In genomic region chr19:19488875-19489690, GRCh38 we compare ENCODE assay signal across 8 cellular contexts. TPM values are rescaled to one million over a fixed set of nuclear protein-coding genes. Genes with fewer than 3 reads are reported as not detected.
DNase-seq lines count a peak whose midpoint lies in the region; ATAC-seq and TF ChIP-seq lines count a peak whose summit lies in the region.

No MANE protein-coding gene starts in this region.

- H3K27ac Mint-ChIP-seq in activated naive CD4-positive, alpha-beta T cell treated with anti-CD3 and anti-CD28 coated beads for 36 hours = peak overlapping the region; percentile 96

- TF ChIP-seq POLR2A in suprapubic skin (IDR thresholded peaks at IDR 0.05) = no peak

- TF ChIP-seq CTCF in omental fat pad (IDR thresholded peaks at IDR 0.05) (no peak), suprapubic skin (IDR thresholded peaks at IDR 0.05) (no peak)

- peaks cover 4% of the 10 kb centered on the region for H3K36me3 Mint-ChIP-seq in activated naive CD4-positive, alpha-beta T cell treated with anti-CD3 and anti-CD28 coated beads for 36 hours (ENCODE audit: low read depth)

- CTCF ChIA-PET in activated naive CD4-positive, alpha-beta T cell treated with anti-CD3 and anti-CD28 coated beads for 36 hours (lab: Charles Lee) = interaction anchor here (0.8 to 6.6 kb wide), 15 partner anchors 9 to 124 kb away, joined by 3 to 162 read pairs (median 6); partner anchors contain the start of gene GATAD2A

- peaks cover 27% of the 10 kb centered on the region for H3K36me3 ChIP-seq in suprapubic skin

- H3K4me3 Mint-ChIP-seq in activated naive CD4-positive, alpha-beta T cell treated with anti-CD3 and anti-CD28 coated beads for 36 hours = peak overlapping the region; percentile 46

- in situ Hi-C loops in SK-MEL-5 (cut with HindIII; ENCODE audit: low pct_unique_long_range_greater_than_20kb, low sequenced_read_pairs) = no loop called here

- peak; percentile 93 for DNase-seq in AG20443 (ENCODE audit: low spot score)
- peak; percentile 79 for DNase-seq in HPDE6-E6E7 (ENCODE audit: extremely low spot score)
- peak; percentile 82 for DNase-seq in SK-MEL-5 (ENCODE audit: low read depth, low spot score)
- DNase-seq in activated naive CD4-positive, alpha-beta T cell treated with anti-CD3 and anti-CD28 coated beads for 36 hours = peak; percentile 97
- DNase-seq in germinal center (ENCODE audit: low spot score) = peak; percentile 70
- peak; percentile 55 for DNase-seq in omental fat pad (ENCODE audit: low spot score)
- DNase-seq in suprapubic skin (ENCODE audit: low spot score in 2 of 2) = peak; percentile 88 to 90

- H3K9me3 ChIP-seq in suprapubic skin = no peaks in the 10 kb centered on the region

- no peaks in the 10 kb centered on the region for H3K27me3 Mint-ChIP-seq in activated naive CD4-positive, alpha-beta T cell treated with anti-CD3 and anti-CD28 coated beads for 36 hours (ENCODE audit: low read depth)

- intact Hi-C loops in activated naive CD4-positive, alpha-beta T cell treated with anti-CD3 and anti-CD28 coated beads for 36 hours (cut with micrococcal nuclease) = loop anchor here (1.0 kb wide), 7 partner anchors 27 to 426 kb away; partner anchors contain the start of genes BORCS8, GATAD2A, MAU2 and NDUFA13

- peak overlapping the region; percentile 27 for H3K4me3 ChIP-seq in suprapubic skin

- peaks cover 53% of the 10 kb centered on the region for H3K4me1 Mint-ChIP-seq in activated naive CD4-positive, alpha-beta T cell treated with anti-CD3 and anti-CD28 coated beads for 36 hours (ENCODE audit: low read depth)

- peak overlapping the region; percentile 84 for H3K27ac ChIP-seq in suprapubic skin

- H3K9me3 Mint-ChIP-seq in activated naive CD4-positive, alpha-beta T cell treated with anti-CD3 and anti-CD28 coated beads for 36 hours = no peaks in the 10 kb centered on the region

- WGBS in suprapubic skin = 12% methylated on average over 14 of the region's 14 CpGs

- H3K27me3 ChIP-seq in suprapubic skin = no peaks in the 10 kb centered on the region

- TF ChIP-seq EP300 in suprapubic skin (IDR thresholded peaks at IDR 0.05) = no peak

- H3K4me1 ChIP-seq in suprapubic skin = peaks cover 60% of the 10 kb centered on the region

- ATAC-seq in GM19043 (IDR thresholded peaks at IDR 0.05; ENCODE audit: low read depth, unreplicated experiment) (peak; percentile 53), omental fat pad (ENCODE audit: low FRiP score) (peak; percentile 28)

RNA-seq across cellular contexts. Expression of gene TSSK6, which starts 26.3 kb away (rescaled TPM):
- total RNA-seq in SK-MEL-5 (2014; rRNA removed; shearing (Covaris generic)) = 1.4 and 1.7 TPM in 2 replicates
- polyA plus RNA-seq in SK-MEL-5 (2015; cell fraction: cytosol; rRNA removed) = 3.6 and 5.5 TPM in 2 replicates
- 9.7 and 10.2 TPM in 2 replicates for polyA plus RNA-seq in SK-MEL-5 (2015; cell fraction: nucleus; rRNA removed)
- 1 to 10 TPM; 4.5 TPM for total RNA-seq in activated naive CD4-positive, alpha-beta T cell treated with anti-CD3 and anti-CD28 coated beads for 36 hours
- total RNA-seq in omental fat pad = 1 to 10 TPM in 2 of 4 donors, under 1 TPM in 1, not detected in 1; 0.75 to 3.6 (median 1.3) TPM
- 1 to 10 TPM; 1.9 to 3.8 (median 3.0) TPM for total RNA-seq in suprapubic skin

RNA-seq across cellular contexts. Expression of gene NDUFA13, which starts 26.9 kb away (rescaled TPM):
- 154 and 157 TPM in 2 replicates for total RNA-seq in SK-MEL-5 (2014; rRNA removed; shearing (Covaris generic))
- 104 and 191 TPM in 2 replicates for polyA plus RNA-seq in SK-MEL-5 (2015; cell fraction: cytosol; rRNA removed)
- 38.0 and 64.9 TPM in 2 replicates for polyA plus RNA-seq in SK-MEL-5 (2015; cell fraction: nucleus; rRNA removed)
- 100 to 1,000 TPM; 351 to 376 TPM for total RNA-seq in activated naive CD4-positive, alpha-beta T cell treated with anti-CD3 and anti-CD28 coated beads for 36 hours
- 10 to 100 TPM; 57.4 to 97.2 (median 63.9) TPM for total RNA-seq in omental fat pad
- 100 to 1,000 TPM in 3 of 4 donors, 10 to 100 TPM in 1; 94.4 to 160 (median 109) TPM for total RNA-seq in suprapubic skin

RNA-seq across cellular contexts. Expression of gene YJEFN3, which starts 39.6 kb away (rescaled TPM):
- total RNA-seq in SK-MEL-5 (2014; rRNA removed; shearing (Covaris generic)) = 0.08 and 0.32 TPM in 2 replicates
- 0.06 and 1.0 TPM in 2 replicates for polyA plus RNA-seq in SK-MEL-5 (2015; cell fraction: cytosol; rRNA removed)
- 16.2 and 22.7 TPM in 2 replicates for polyA plus RNA-seq in SK-MEL-5 (2015; cell fraction: nucleus; rRNA removed)
- 1 to 10 TPM; 6.5 to 7.2 TPM for total RNA-seq in activated naive CD4-positive, alpha-beta T cell treated with anti-CD3 and anti-CD28 coated beads for 36 hours
- 1 to 10 TPM in 1 of 4 donors, under 1 TPM in 3; 0.75 to 1.1 (median 0.90) TPM for total RNA-seq in omental fat pad
- total RNA-seq in suprapubic skin = 10 to 100 TPM in 1 of 4 donors, 1 to 10 TPM in 3; 1.1 to 12.0 (median 1.7) TPM

RNA-seq across cellular contexts. Expression of gene CILP2, which starts 49.0 kb away (rescaled TPM):
- total RNA-seq in SK-MEL-5 (2014; rRNA removed; shearing (Covaris generic)) = not detected in 2 replicates
- 0.96 TPM in 1 of 2 replicates, not detected in the other for polyA plus RNA-seq in SK-MEL-5 (2015; cell fraction: cytosol; rRNA removed)
- 0.05 and 0.11 TPM in 2 replicates for polyA plus RNA-seq in SK-MEL-5 (2015; cell fraction: nucleus; rRNA removed)
- under 1 TPM; 0.14 to 0.22 TPM for total RNA-seq in activated naive CD4-positive, alpha-beta T cell treated with anti-CD3 and anti-CD28 coated beads for 36 hours
- 1 to 10 TPM in 1 of 4 donors, under 1 TPM in 3; 0.28 to 2.2 (median 0.38) TPM for total RNA-seq in omental fat pad
- total RNA-seq in suprapubic skin = under 1 TPM; 0.15 to 0.44 (median 0.21) TPM

Comparison
In these comparisons a context has a peak if more than half of its experiments do, and no peak if none do; other contexts are left out.
1. Peak in every context shown above with its lines: DNase-seq, ATAC-seq, H3K4me3 ChIP-seq and H3K27ac ChIP-seq.